ENCODE assay signal across 12 cellular contexts in genomic region chr1:25927541-25928265, GRCh38. TPM values are rescaled to one million over a fixed set of nuclear protein-coding genes. Genes with fewer than 3 reads are reported as not detected.
DNase-seq lines count a peak whose midpoint lies in the region; ATAC-seq, FAIRE-seq and TF ChIP-seq lines count a peak whose summit lies in the region.
"Had no signal": no experiment of that assay in that cellular context is flagged by ENCODE, and none has a peak within 500 bp of the region (broad histone marks: within the 10 kb centered on the region; RNA-seq: fewer than 3 reads in every experiment).

No MANE protein-coding gene starts in this region.

- no peaks in the 10 kb centered on the region for H3K36me3 ChIP-seq in upper lobe of left lung

- TF ChIP-seq EP300 in upper lobe of left lung (IDR thresholded peaks at IDR 0.05) = no peak

- peaks cover 10 to 12% (median 11%) of the 10 kb centered on the region in 4 donors for H3K4me1 ChIP-seq in upper lobe of left lung

- DNase-seq in NCI-H1436 (lab: John Stamatoyannopoulos, UW) (peak; percentile 38), NCI-H1436 treated with DMSO at 0.1 percent for 48 hours (lab: John Stamatoyannopoulos, UW) (no peak), NCI-H524 treated with DMSO at 0.1 percent for 48 hours (lab: John Stamatoyannopoulos, UW) (peak; percentile 57), ecto neural progenitor cell (ENCODE audit: low spot score) (peak; percentile 75), upper lobe of left lung (no peak), frontal cortex (ENCODE audit: low spot score in 2 of 2) (no peak)
- DNase-seq in stimulated activated effector memory CD8-positive, alpha-beta T cell treated with anti-CD3 and anti-CD28 coated beads, Interleukin-12 subunit alpha, Interleukin-12 subunit beta, amount 100 ng/mL, for 72 hours (ENCODE audit: low spot score in 2 of 2) = no peak
- DNase-seq: left colon, NCI-H187 had no signal

- no peak for TF ChIP-seq CTCF in upper lobe of left lung (IDR thresholded peaks at IDR 0.05)

- no peak for FAIRE-seq in frontal cortex (lab: Jason Lieb, UNC)
- FAIRE-seq: A204.1 had no signal

- TF ChIP-seq POLR2A in upper lobe of left lung (IDR thresholded peaks at IDR 0.05) = no peak

- no peak overlapping the region for H3K27ac ChIP-seq in upper lobe of left lung

- no peaks in the 10 kb centered on the region for H3K9me3 Mint-ChIP-seq in stimulated activated effector memory CD8-positive, alpha-beta T cell treated with anti-CD3 and anti-CD28 coated beads, Interleukin-12 subunit alpha, Interleukin-12 subunit beta, amount 100 ng/mL, for 72 hours

- H3K4me1 Mint-ChIP-seq in stimulated activated effector memory CD8-positive, alpha-beta T cell treated with anti-CD3 and anti-CD28 coated beads, Interleukin-12 subunit alpha, Interleukin-12 subunit beta, amount 100 ng/mL, for 72 hours = peaks cover 7% of the 10 kb centered on the region

- no peaks in the 10 kb centered on the region for H3K27me3 ChIP-seq in upper lobe of left lung

- 96 to 97% methylated on average over 5 of the region's 5 CpGs for WGBS in upper lobe of left lung, 2 donors

- no peak overlapping the region for H3K4me3 ChIP-seq in upper lobe of left lung

- H3K9me3 ChIP-seq in upper lobe of left lung = no peaks in the 10 kb centered on the region

- peak overlapping the region; percentile 50 for H3K27ac Mint-ChIP-seq in stimulated activated effector memory CD8-positive, alpha-beta T cell treated with anti-CD3 and anti-CD28 coated beads, Interleukin-12 subunit alpha, Interleukin-12 subunit beta, amount 100 ng/mL, for 72 hours

- no peaks in the 10 kb centered on the region for H3K36me3 Mint-ChIP-seq in stimulated activated effector memory CD8-positive, alpha-beta T cell treated with anti-CD3 and anti-CD28 coated beads, Interleukin-12 subunit alpha, Interleukin-12 subunit beta, amount 100 ng/mL, for 72 hours

- H3K4me3 Mint-ChIP-seq in stimulated activated effector memory CD8-positive, alpha-beta T cell treated with anti-CD3 and anti-CD28 coated beads, Interleukin-12 subunit alpha, Interleukin-12 subunit beta, amount 100 ng/mL, for 72 hours = no peak overlapping the region

- ATAC-seq in stimulated activated effector memory CD8-positive, alpha-beta T cell treated with anti-CD3 and anti-CD28 coated beads, Interleukin-12 subunit alpha, Interleukin-12 subunit beta, amount 100 ng/mL, for 72 hours = no peak
- no peak for ATAC-seq in upper lobe of left lung (ENCODE audit: low FRiP score in 2 of 2)
- no peak for ATAC-seq in HG02884 (IDR thresholded peaks at IDR 0.05; ENCODE audit: unreplicated experiment)
- ATAC-seq: left colon, right cardiac atrium had no signal

RNA-seq across cellular contexts. Expression of gene STMN1, which starts 21.5 kb away (rescaled TPM):
- total RNA-seq in upper lobe of left lung (100 to 1,000 TPM in 1 of 6 donors, 10 to 100 TPM in 5; 38.3 to 103 (median 52.2) TPM), frontal cortex (1,181 TPM)

RNA-seq across cellular contexts. Expression of gene PAQR7, which starts 52.2 kb away (rescaled TPM):
- total RNA-seq in upper lobe of left lung (1 to 10 TPM; 1.9 to 9.6 (median 7.0) TPM), frontal cortex (8.6 TPM)

Comparison
In these comparisons a context has a peak if more than half of its experiments do, and no peak if none do; other contexts are left out.
1. DNase-seq: peak in NCI-H1436 (single experiment), NCI-H524 treated with DMSO at 0.1 percent for 48 hours (single experiment) and ecto neural progenitor cell (single experiment); none in NCI-H1436 treated with DMSO at 0.1 percent for 48 hours (single experiment), stimulated activated effector memory CD8-positive, alpha-beta T cell treated with anti-CD3 and anti-CD28 coated beads, Interleukin-12 subunit alpha, Interleukin-12 subunit beta, amount 100 ng/mL, for 72 hours (0 of 2), upper lobe of left lung (0 of 2) and frontal cortex (0 of 2).
2. RNA of gene STMN1, which starts 21.5 kb away (total RNA-seq): 1,181 TPM in frontal cortex (single experiment); 38.3 to 103 TPM in upper lobe of left lung; every median in the first group is over 10 times any median in the second.